In genomic region chr3:67540198-67540894, GRCh38 we compare ENCODE assay signal across 23 cellular contexts.
"Had no signal": no experiment of that assay in that cellular context is flagged by ENCODE, and none has a peak within 500 bp of the region (broad histone marks: within the 10 kb centered on the region; RNA-seq: fewer than 3 reads in every experiment).

No MANE protein-coding gene starts in this region.

- ATAC-seq: activated CD8-positive, alpha-beta T cell treated with anti-CD3 and anti-CD28 coated beads, Interleukin-2, amount 10 ng/mL, durations not matched to agents 7 days and 5 days; activated T-helper 17 cell treated with anti-CD3 and anti-CD28 coated beads, Interleukin-2, amount 50 U/mL, for 72 hours; esophagus mucosa; left colon; naive thymus-derived CD4-positive, alpha-beta T cell; stimulated activated memory B cell treated with anti-CD40 and anti-IgM and Interleukin-4, amounts not matched to agents 10 μg/mL and 1 μg/mL and 100 μg/mL, for 72 hours had no signal

- H3K27ac ChIP-seq: stomach, suprapubic skin, tibial nerve had no signal

- H3K4me2 ChIP-seq: SK-N-SH had no signal

- H3K27me3 ChIP-seq: stomach, suprapubic skin, tibial nerve had no signal

- H3K9me3 ChIP-seq: SK-N-SH had no signal

- H3K4me1 ChIP-seq: suprapubic skin, tibial nerve had no signal

- H3K36me3 ChIP-seq: suprapubic skin had no signal

- H3K27ac Mint-ChIP-seq: activated CD8-positive, alpha-beta T cell treated with anti-CD3 and anti-CD28 coated beads, Interleukin-2, amount 10 ng/mL, durations not matched to agents 7 days and 5 days; activated T-helper 17 cell treated with anti-CD3 and anti-CD28 coated beads, Interleukin-2, amount 50 U/mL, for 72 hours; brain; progenitor cell of endocrine pancreas; stimulated activated memory B cell treated with anti-CD40 and anti-IgM and Interleukin-4, amounts not matched to agents 10 μg/mL and 1 μg/mL and 100 μg/mL, for 72 hours had no signal

- H3K4me3 ChIP-seq: stomach, suprapubic skin, tibial nerve had no signal

- H3K9me2 ChIP-seq: SK-N-SH had no signal

- DNase-seq: activated CD4-positive, alpha-beta T cell treated with anti-CD3 and anti-CD28 coated beads, Interleukin-2, amount 50 U/mL, for 1 hour; activated CD4-positive, CD25-positive, alpha-beta regulatory T cell treated with anti-CD3 and anti-CD28 coated beads, Interleukin-2, amount 50 U/mL, for 72 hours; activated CD8-positive, alpha-beta T cell treated with anti-CD3 and anti-CD28 coated beads, Interleukin-2, amount 10 ng/mL, durations not matched to agents 7 days and 5 days; activated T-cell treated with anti-CD3 and anti-CD28 coated beads, Interleukin-2, amount 50 U/mL, for 1 hour; anterior cingulate cortex; central memory CD4-positive, alpha-beta T cell; dermis blood vessel endothelial cell; effector CD8-positive, alpha-beta T cell; foreskin melanocyte; glutamatergic neuron; hippocampal formation; left colon; naive thymus-derived CD4-positive, alpha-beta T cell; SK-N-SH; stimulated activated CD4-positive, alpha-beta T cell treated with anti-CD3 and anti-CD28 coated beads, Interleukin-1b, Interleukin-23, amount 100 ng/mL, for 48 hours; stomach had no signal

- H3K4me3 Mint-ChIP-seq: activated CD8-positive, alpha-beta T cell treated with anti-CD3 and anti-CD28 coated beads, Interleukin-2, amount 10 ng/mL, durations not matched to agents 7 days and 5 days; activated T-helper 17 cell treated with anti-CD3 and anti-CD28 coated beads, Interleukin-2, amount 50 U/mL, for 72 hours; brain; naive thymus-derived CD4-positive, alpha-beta T cell; stimulated activated memory B cell treated with anti-CD40 and anti-IgM and Interleukin-4, amounts not matched to agents 10 μg/mL and 1 μg/mL and 100 μg/mL, for 72 hours had no signal

- H3K27me3 Mint-ChIP-seq: activated T-helper 17 cell treated with anti-CD3 and anti-CD28 coated beads, Interleukin-2, amount 50 U/mL, for 72 hours; brain; naive thymus-derived CD4-positive, alpha-beta T cell; progenitor cell of endocrine pancreas; stimulated activated memory B cell treated with anti-CD40 and anti-IgM and Interleukin-4, amounts not matched to agents 10 μg/mL and 1 μg/mL and 100 μg/mL, for 72 hours had no signal
